28 cellular contexts compared by ENCODE assay signal in genomic region chr6:141685416-141685815, GRCh38.
"Had no signal": no experiment of that assay in that cellular context is flagged by ENCODE, and none has a peak within 500 bp of the region (broad histone marks: within the 10 kb centered on the region; RNA-seq: fewer than 3 reads in every experiment).

No MANE protein-coding gene starts in this region.

- H3K27ac ChIP-seq: body of pancreas, gastroesophageal sphincter, neutrophil, ovary, prostate gland, right atrium auricular region, thyroid gland had no signal

- DNase-seq: activated B cell treated with CpG ODN at 0.5 μM for 24 hours; activated CD4-positive, alpha-beta T cell treated with anti-CD3 and anti-CD28 coated beads for 36 hours; activated CD4-positive, alpha-beta T cell treated with anti-CD3 and anti-CD28 coated beads, Interleukin-2, amount 50 U/mL, for 4 hours; activated CD8-positive, alpha-beta memory T cell treated with anti-CD3 and anti-CD28 coated beads for 24 hours; activated CD8-positive, alpha-beta memory T cell treated with anti-CD3 and anti-CD28 coated beads, Interleukin-2, amount 50 U/mL, for 4 hours; activated naive CD4-positive, alpha-beta T cell treated with anti-CD3 and anti-CD28 coated beads for 36 hours; activated naive CD8-positive, alpha-beta T cell treated with anti-CD3 and anti-CD28 coated beads, Interleukin-2, amount 10 ng/mL, durations not matched to agents 7 days and 5 days; activated T-cell treated with anti-CD3 and anti-CD28 coated beads, Interleukin-2, amount 50 U/mL, for 4 hours; body of pancreas; caudate nucleus; dermis blood vessel endothelial cell; effector CD8-positive, alpha-beta T cell; head of caudate nucleus; hypothalamus; left ventricle myocardium superior; mammary epithelial cell; midbrain; ovary; stimulated activated CD4-positive, alpha-beta T cell treated with anti-CD3 and anti-CD28 coated beads, Interleukin-12 subunit alpha, Interleukin-12 subunit beta, amount 100 ng/mL, for 4 hours; stimulated activated CD4-positive, alpha-beta T cell treated with anti-CD3 and anti-CD28 coated beads, Interleukin-4, amount 100 ng/mL, for 4 hours; substantia nigra; T-helper 17 cell; thyroid gland had no signal

- H3K4me3 ChIP-seq: body of pancreas, gastroesophageal sphincter, ovary, prostate gland, right atrium auricular region, thyroid gland had no signal

- H3K27me3 ChIP-seq: body of pancreas, gastroesophageal sphincter, neutrophil, ovary, right atrium auricular region, thyroid gland had no signal

- H3K4me1 ChIP-seq: body of pancreas, gastroesophageal sphincter, prostate gland, right atrium auricular region, thyroid gland had no signal

- H3K36me3 ChIP-seq: gastroesophageal sphincter, neutrophil, ovary, prostate gland, right atrium auricular region, thyroid gland had no signal

- H3K9me3 ChIP-seq: body of pancreas, gastroesophageal sphincter, neutrophil, ovary, prostate gland, right atrium auricular region had no signal

- ATAC-seq: activated CD4-positive, alpha-beta T cell treated with anti-CD3 and anti-CD28 coated beads for 36 hours; activated T-cell treated with anti-CD3 and anti-CD28 coated beads, Interleukin-2, amount 50 U/mL, for 4 hours; body of pancreas; esophagus mucosa; gastroesophageal sphincter; left ventricle myocardium superior; T-helper 17 cell had no signal
